In the genomic region with DNA sequence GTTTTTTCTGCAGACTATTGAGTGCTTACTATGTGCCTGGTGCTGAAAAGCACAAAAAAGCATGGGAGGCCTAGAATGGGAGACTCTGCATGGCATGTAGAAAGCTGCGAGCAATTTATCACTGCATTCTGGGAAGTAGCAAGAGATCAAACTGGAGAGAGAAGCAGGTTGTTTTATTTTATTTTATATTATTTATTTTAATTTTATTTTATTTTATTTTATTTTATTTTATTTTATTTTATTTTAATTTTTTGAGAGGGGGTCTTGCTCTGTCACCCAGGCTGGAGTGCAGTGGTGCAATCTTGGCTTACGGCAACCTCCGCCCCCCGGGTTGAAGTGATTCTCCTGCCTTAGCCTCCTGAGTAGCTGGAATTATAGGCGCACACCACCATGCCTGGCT, we compare ENCODE assay signal across 16 cellular contexts. TPM values are rescaled to one million over a fixed set of nuclear protein-coding genes. Genes with fewer than 3 reads are reported as not detected.
"Had no signal": no experiment of that assay in that cellular context is flagged by ENCODE, and none has a peak within 500 bp of the region (broad histone marks: within the 10 kb centered on the region; RNA-seq: fewer than 3 reads in every experiment).

No MANE protein-coding gene starts in this region.

RNA-seq across cellular contexts. Expression of a gene that starts 17.2 kb away (rescaled TPM):
- total RNA-seq: activated B cell treated with CpG ODN at 0.5 μM for 24 hours; activated CD4-positive, alpha-beta memory T cell treated with anti-CD3 and anti-CD28 coated beads for 36 hours; activated CD4-positive, alpha-beta T cell treated with anti-CD3 and anti-CD28 coated beads, Interleukin-2, amount 10 ng/mL, durations not matched to agents 24 days and 14 days; activated CD8-positive, alpha-beta memory T cell treated with anti-CD3 and anti-CD28 coated beads for 36 hours; activated CD8-positive, alpha-beta T cell treated with anti-CD3 and anti-CD28 coated beads for 36 hours; activated naive CD8-positive, alpha-beta T cell treated with anti-CD3 and anti-CD28 coated beads, Interleukin-2, amount 10 ng/mL, durations not matched to agents 7 days and 5 days; activated T-cell treated with anti-CD3 and anti-CD28 coated beads, Interleukin-2, amount 50 U/mL, for 72 hours; activated T-helper 1 cell treated with anti-CD3 and anti-CD28 coated beads, Interleukin-12 subunit alpha, Interleukin-12 subunit beta, Interleukin-2, Interleukin-4 antibody, amounts not matched to agents 30 ng/mL and 10 ng/mL and 1 ng/mL, durations not matched to agents 14 hours and 24 hours and 36 hours; activated T-helper 2 cell treated with anti-CD3 and anti-CD28 coated beads, Interferon-gamma antibody, Interleukin-2, Interleukin-4, amounts not matched to agents 10 μg/mL and 5 μg/mL and 100 μg/mL, durations not matched to agents 14 hours and 24 hours and 36 hours; astrocyte; body of pancreas; breast epithelium; cardiac septum; T-helper 1 cell treated with Interleukin-12 subunit alpha and Interleukin-12 subunit beta and Interleukin-4 antibody, amounts not matched to agents 30 ng/mL and 1 ng/mL, for 36 hours; T-helper 17 cell; T-helper 2 cell treated with Interferon-gamma antibody and Interleukin-4, amounts not matched to agents 100 ng/mL and 5 ng/mL, for 36 hours had no signal

RNA-seq across cellular contexts. Expression of a gene that starts 49.3 kb away (rescaled TPM):
- total RNA-seq: T-helper 1 cell treated with Interleukin-12 subunit alpha and Interleukin-12 subunit beta and Interleukin-4 antibody, amounts not matched to agents 30 ng/mL and 1 ng/mL, for 36 hours had no signal
